In genomic region chr16:4266372-4266771, GRCh38 we compare ENCODE assay signal across 13 cellular contexts. TPM values are rescaled to one million over a fixed set of nuclear protein-coding genes. Genes with fewer than 3 reads are reported as not detected.
DNase-seq lines count a peak whose midpoint lies in the region; ATAC-seq, FAIRE-seq and TF ChIP-seq lines count a peak whose summit lies in the region.
"Had no signal": no experiment of that assay in that cellular context is flagged by ENCODE, and none has a peak within 500 bp of the region (broad histone marks: within the 10 kb centered on the region; RNA-seq: fewer than 3 reads in every experiment).

No MANE protein-coding gene starts in this region.

- no peak overlapping the region for H3K9ac ChIP-seq in DND-41 (ENCODE audit: low read depth, low read length)

- H3K27ac ChIP-seq in A549 (no peak overlapping the region), DND-41 (ENCODE audit: low read length) (no peak overlapping the region)

- no peak for ATAC-seq in A549
- no peak for ATAC-seq in DND-41 (ENCODE audit: insufficient read depth, low read depth)
- no peak for ATAC-seq in GM19467 (IDR thresholded peaks at IDR 0.05; ENCODE audit: unreplicated experiment)
- ATAC-seq: right cardiac atrium had no signal

- CTCF ChIA-PET in A549 (lab: Yijun Ruan, JAX) = interaction anchor here (0.7 to 5.5 kb wide), 8 partner anchors 9 to 137 kb away, joined by 3 to 62 read pairs (median 4); no protein-coding TSS in a partner anchor

- no peak for TF ChIP-seq POLR2A in A549 (IDR thresholded peaks at IDR 0.05; ENCODE audit: low read length)
- TF ChIP-seq POLR2A in erythroblast (IDR thresholded peaks at IDR 0.05; ENCODE audit: low read length) = no peak

- POLR2A ChIA-PET in A549 (lab: Yijun Ruan, JAX) = no interaction called here

- H3K4me1 ChIP-seq in A549 = peaks cover 19% of the 10 kb centered on the region
- peaks cover 13% of the 10 kb centered on the region for H3K4me1 ChIP-seq in DND-41 (ENCODE audit: insufficient read depth, low read length)

- peaks cover 65% of the 10 kb centered on the region for H4K20me1 ChIP-seq in DND-41 (ENCODE audit: insufficient read depth, low read length)

- H3K36me3 ChIP-seq in DND-41 (ENCODE audit: insufficient read depth, low read length) = peaks cover 56% of the 10 kb centered on the region

- H3K4me2 ChIP-seq in A549 = no peak overlapping the region
- H3K4me2 ChIP-seq in DND-41 (ENCODE audit: insufficient read depth, low read length) = no peak overlapping the region

- H3K4me3 ChIP-seq in A549 = no peak overlapping the region
- H3K4me3 ChIP-seq in DND-41 (ENCODE audit: low read depth in 1 of 2, low read length in 2 of 2) = no peak overlapping the region

- WGBS in A549 (ENCODE audit: missing lambda C conversion rate) = 92% methylated on average over 6 of the region's 6 CpGs

- H2AFZ ChIP-seq in DND-41 (ENCODE audit: low read depth, low read length) = no peak overlapping the region

- no peaks in the 10 kb centered on the region for H3K9me3 ChIP-seq in A549
- H3K9me3 ChIP-seq in DND-41 (ENCODE audit: insufficient read depth, low read length, severe bottlenecking) = no peaks in the 10 kb centered on the region

- DNase-seq in A549 (ENCODE audit: low read depth in 1 of 2, low spot score in 1 of 2) (peak; percentile 61 to 77), DND-41 (peak; percentile 18), NCI-H524 treated with DMSO at 0.1 percent for 48 hours (lab: John Stamatoyannopoulos, UW) (peak; percentile 16), erythroblast (lab: John Stamatoyannopoulos, UW) (peak; percentile 41 to 57), NCI-H345 treated with DMSO at 0.1 percent for 48 hours (lab: John Stamatoyannopoulos, UW; ENCODE audit: unreplicated experiment) (no peak), NCI-H2029 (lab: John Stamatoyannopoulos, UW) (no peak), NCI-H2171 treated with DMSO at 0.1 percent for 48 hours (lab: John Stamatoyannopoulos, UW) (no peak)
- DNase-seq: activated naive CD4-positive, alpha-beta T cell; CD8-positive, alpha-beta memory T cell; T-helper 1 cell had no signal

- TF ChIP-seq RAD21 in A549 (conservative IDR thresholded peaks at IDR 0.05 in 1 of 2, IDR thresholded peaks at IDR 0.05 in 1 of 2) = no peak

- no peak for TF ChIP-seq EP300 in A549 (IDR thresholded peaks at IDR 0.05)

- TF ChIP-seq CTCF in A549 (IDR thresholded peaks at IDR 0.05) (no peak), DND-41 (IDR thresholded peaks at IDR 0.05; ENCODE audit: borderline replicate concordance, extremely low read depth, low read length, poor library complexity, severe bottlenecking) (no peak)

- H3K79me2 ChIP-seq in DND-41 (ENCODE audit: insufficient read depth, low read length) = peaks cover 90% of the 10 kb centered on the region

- FAIRE-seq in A549 (lab: Jason Lieb, UNC) = no peak
- FAIRE-seq: islet of Langerhans had no signal

- H3K27me3 ChIP-seq in DND-41 (ENCODE audit: insufficient read depth, low read length, poor library complexity) = no peaks in the 10 kb centered on the region

TF ChIP-seq in A549, 52 proteins besides CTCF, POLR2A, EP300 and RAD21:
- TF ChIP-seq EHMT2 (IDR thresholded peaks at IDR 0.05; ENCODE audit: low read depth) = no peak
- no peak for TF ChIP-seq ZNF302 (CRISPR knock-in tag; IDR thresholded peaks at IDR 0.05)
- peak; percentile 79; the same call in 1 of the 2 replicates for TF ChIP-seq RFX5 (IDR thresholded peaks at IDR 0.05)
- TF ChIP-seq GATA3 (IDR thresholded peaks at IDR 0.05; ENCODE audit: borderline replicate concordance) = no peak

RNA-seq across cellular contexts. Expression of gene TFAP4, which starts 6.5 kb away (rescaled TPM):
- polyA plus RNA-seq in A549 (2011; rRNA removed) (7.0 and 7.2 TPM in 2 replicates), A549 (2017; fragmentation: RNase III; extraction: RNeasy Plus Mini Kit Qiagen cat#74134 plus additional on column Dnase treatment) (13.6 to 15.7 TPM (median 14.7 TPM) in 3 replicates)
- 19.1 and 22.2 TPM in 2 replicates for polyA plus RNA-seq in A549 (2012; cell fraction: cytosol; rRNA removed)
- polyA plus RNA-seq in A549 (2012; cell fraction: nucleus; rRNA removed) = 25.1 and 33.1 TPM in 2 replicates
- 30.3 and 41.0 TPM in 2 replicates for polyA minus RNA-seq in A549 (2011; rRNA and poly(A)+ RNA removed)

RNA-seq across cellular contexts. Expression of gene SRL, which starts 24.5 kb away (rescaled TPM):
- polyA plus RNA-seq in A549 (2011; rRNA removed) = not detected in 2 replicates
- polyA plus RNA-seq in A549 (2012; cell fraction: cytosol; rRNA removed) = 0.01 TPM in 1 of 2 replicates, not detected in the other
- 0.05 TPM in 1 of 2 replicates, not detected in the other for polyA plus RNA-seq in A549 (2012; cell fraction: nucleus; rRNA removed)
- polyA plus RNA-seq in A549 (2017; fragmentation: RNase III; extraction: RNeasy Plus Mini Kit Qiagen cat#74134 plus additional on column Dnase treatment) = 0.03 to 0.05 TPM (median 0.03 TPM) in 3 replicates
- polyA minus RNA-seq in A549 (2011; rRNA and poly(A)+ RNA removed) = 0.12 TPM in 1 of 2 replicates, not detected in the other
- polyA plus RNA-seq: CD8-positive, alpha-beta memory T cell had no signal

RNA-seq across cellular contexts. Expression of gene GLIS2, which starts 49.5 kb away (rescaled TPM):
- 5.5 and 6.8 TPM in 2 replicates for polyA plus RNA-seq in A549 (2011; rRNA removed)
- 20.8 and 29.4 TPM in 2 replicates for polyA plus RNA-seq in A549 (2012; cell fraction: cytosol; rRNA removed)
- 37.1 and 54.5 TPM in 2 replicates for polyA plus RNA-seq in A549 (2012; cell fraction: nucleus; rRNA removed)
- polyA plus RNA-seq in A549 (2017; fragmentation: RNase III; extraction: RNeasy Plus Mini Kit Qiagen cat#74134 plus additional on column Dnase treatment) = 15.8 to 19.5 TPM (median 16.3 TPM) in 3 replicates
- 3.3 and 6.4 TPM in 2 replicates for polyA minus RNA-seq in A549 (2011; rRNA and poly(A)+ RNA removed)
- polyA plus RNA-seq: CD8-positive, alpha-beta memory T cell had no signal

Comparison
In these comparisons a context has a peak if more than half of its experiments do, and no peak if none do; other contexts are left out.
1. DNase-seq: peak in A549 (2 of 2), DND-41 (single experiment), NCI-H524 treated with DMSO at 0.1 percent for 48 hours (single experiment) and erythroblast (2 of 2); none in NCI-H345 treated with DMSO at 0.1 percent for 48 hours (single experiment), NCI-H2029 (single experiment) and NCI-H2171 treated with DMSO at 0.1 percent for 48 hours (single experiment).